Comparison of ENCODE assay signal across 7 cellular contexts in the genomic region with DNA sequence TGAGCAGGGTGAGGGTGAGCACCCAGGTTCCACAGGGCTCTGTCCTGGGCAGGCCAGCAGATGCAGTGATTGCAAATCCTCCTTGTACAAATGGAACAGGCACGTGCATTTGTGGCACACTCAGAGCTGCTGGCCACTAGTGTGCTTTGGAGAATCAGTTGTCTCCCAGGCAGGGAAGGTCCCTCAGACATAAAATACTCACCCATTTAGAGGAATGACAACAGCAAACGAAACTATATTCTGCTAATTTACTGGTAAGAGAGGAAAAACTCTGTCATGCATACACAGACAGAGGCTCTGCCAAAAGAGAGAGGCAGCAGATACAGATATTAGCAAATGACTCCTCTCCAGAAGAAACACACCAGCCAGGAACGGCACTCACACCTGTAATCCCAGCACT.
DNase-seq lines count a peak whose midpoint lies in the region; ATAC-seq, FAIRE-seq and TF ChIP-seq lines count a peak whose summit lies in the region.
"Not testable (repeated sequence)": the region's sequence is repeated elsewhere in the genome, so short reads cannot be mapped to it uniquely, and the experiment has no call there.

No MANE protein-coding gene starts in this region.

- H3K27ac Mint-ChIP-seq in activated CD8-positive, alpha-beta memory T cell treated with anti-CD3 and anti-CD28 coated beads, Interleukin-2, amount 10 ng/mL, durations not matched to agents 7 days and 5 days: not testable (repeated sequence)
- H3K27ac Mint-ChIP-seq in activated T-helper 17 cell treated with anti-CD3 and anti-CD28 coated beads, Interleukin-2, amount 50 U/mL, for 72 hours: peak overlapping the region; percentile 96
- H3K27ac Mint-ChIP-seq in activated naive CD4-positive, alpha-beta T cell treated with anti-CD3 and anti-CD28 coated beads, Interleukin-2, amount 50 U/mL, for 24 hours: peak overlapping the region; percentile 98
- H3K27ac Mint-ChIP-seq in stimulated activated naive B cell treated with anti-CD40 and anti-IgM and Interleukin-4, amounts not matched to agents 10 μg/mL and 1 μg/mL and 100 μg/mL, for 72 hours: peak overlapping the region; percentile 66

- not testable (repeated sequence) for H3K9me3 Mint-ChIP-seq in activated CD8-positive, alpha-beta memory T cell treated with anti-CD3 and anti-CD28 coated beads, Interleukin-2, amount 10 ng/mL, durations not matched to agents 7 days and 5 days (ENCODE audit: low read depth); activated T-helper 17 cell treated with anti-CD3 and anti-CD28 coated beads, Interleukin-2, amount 50 U/mL, for 72 hours; activated naive CD4-positive, alpha-beta T cell treated with anti-CD3 and anti-CD28 coated beads, Interleukin-2, amount 50 U/mL, for 24 hours; stimulated activated naive B cell treated with anti-CD40 and anti-IgM and Interleukin-4, amounts not matched to agents 10 μg/mL and 1 μg/mL and 100 μg/mL, for 72 hours

- RAD21 ChIA-PET in GM12878 (lab: Charles Lee; ENCODE audit: unreplicated experiment): not testable (repeated sequence)

- not testable (repeated sequence) for H3K36me3 Mint-ChIP-seq in activated CD8-positive, alpha-beta memory T cell treated with anti-CD3 and anti-CD28 coated beads, Interleukin-2, amount 10 ng/mL, durations not matched to agents 7 days and 5 days; activated T-helper 17 cell treated with anti-CD3 and anti-CD28 coated beads, Interleukin-2, amount 50 U/mL, for 72 hours (ENCODE audit: low read depth); activated naive CD4-positive, alpha-beta T cell treated with anti-CD3 and anti-CD28 coated beads, Interleukin-2, amount 50 U/mL, for 24 hours; stimulated activated naive B cell treated with anti-CD40 and anti-IgM and Interleukin-4, amounts not matched to agents 10 μg/mL and 1 μg/mL and 100 μg/mL, for 72 hours

- not testable (repeated sequence) for H3K27me3 Mint-ChIP-seq in activated CD8-positive, alpha-beta memory T cell treated with anti-CD3 and anti-CD28 coated beads, Interleukin-2, amount 10 ng/mL, durations not matched to agents 7 days and 5 days; activated T-helper 17 cell treated with anti-CD3 and anti-CD28 coated beads, Interleukin-2, amount 50 U/mL, for 72 hours; activated naive CD4-positive, alpha-beta T cell treated with anti-CD3 and anti-CD28 coated beads, Interleukin-2, amount 50 U/mL, for 24 hours; stimulated activated naive B cell treated with anti-CD40 and anti-IgM and Interleukin-4, amounts not matched to agents 10 μg/mL and 1 μg/mL and 100 μg/mL, for 72 hours

- H3K4me2 ChIP-seq in GM12878 (ENCODE audit: control insufficient read depth, insufficient read depth): not testable (repeated sequence)

- 21% methylated on average over 2 of the region's 3 CpGs for WGBS in GM12878 (ENCODE audit: insufficient coverage, insufficient replicate concordance, low lambda C conversion rate, missing lambda C conversion rate)

- not testable (repeated sequence) for H3K36me3 ChIP-seq in GM12878 (ENCODE audit: control insufficient read depth in 2 of 2, insufficient read depth in 2 of 2, low read length in 1 of 2)

- intact Hi-C loops in GM12878 (cut with micrococcal nuclease; ENCODE audit: unreplicated experiment): not testable (repeated sequence)

- not testable (repeated sequence) for H4K20me1 ChIP-seq in GM12878 (ENCODE audit: control insufficient read depth, insufficient read depth)

- TF ChIP-seq CTCF in GM12878 (IDR thresholded peaks at IDR 0.05 in 2 of 3, conservative IDR thresholded peaks at IDR 0.05 in 1 of 3; ENCODE audit: control insufficient read depth in 2 of 3, extremely low read depth in 1 of 3, insufficient read depth in 1 of 3, low read depth in 3 of 3, low read length in 3 of 3): not testable (repeated sequence)

- H3K27me3 ChIP-seq in GM12878 (replicated peaks in 1 of 2; ENCODE audit: control insufficient read depth in 2 of 2, insufficient read depth in 2 of 2, low read length in 1 of 2): not testable (repeated sequence)

- H3K9me3 ChIP-seq in GM12878 (replicated peaks; ENCODE audit: control insufficient read depth, insufficient read depth, low read length): not testable (repeated sequence)

- H2AFZ ChIP-seq in GM12878 (ENCODE audit: control insufficient read depth, low read depth, low read length): not testable (repeated sequence)

- TF ChIP-seq POLR2A in GM12878 (IDR thresholded peaks at IDR 0.05; ENCODE audit: low read depth, low read length): not testable (repeated sequence)

- not testable (repeated sequence) for BruUV-seq in GM12878 (replicated peaks; lab: Mats Ljungman, UMichigan)

- not testable (repeated sequence) for H3K9ac ChIP-seq in GM12878 (ENCODE audit: control insufficient read depth, insufficient read depth, low read length)

- CTCF ChIA-PET in activated CD8-positive, alpha-beta memory T cell treated with anti-CD3 and anti-CD28 coated beads, Interleukin-2, amount 10 ng/mL, durations not matched to agents 7 days and 5 days (lab: Charles Lee); GM12878 (lab: Yijun Ruan, JAX): not testable (repeated sequence)

- in situ Hi-C loops in GM12878 (cut with MboI): not testable (repeated sequence)

- H3K4me1 Mint-ChIP-seq in activated CD8-positive, alpha-beta memory T cell treated with anti-CD3 and anti-CD28 coated beads, Interleukin-2, amount 10 ng/mL, durations not matched to agents 7 days and 5 days: peaks cover 17% of the 10 kb centered on the region
- not testable (repeated sequence) for H3K4me1 Mint-ChIP-seq in activated T-helper 17 cell treated with anti-CD3 and anti-CD28 coated beads, Interleukin-2, amount 50 U/mL, for 72 hours; stimulated activated naive B cell treated with anti-CD40 and anti-IgM and Interleukin-4, amounts not matched to agents 10 μg/mL and 1 μg/mL and 100 μg/mL, for 72 hours
- H3K4me1 Mint-ChIP-seq in activated naive CD4-positive, alpha-beta T cell treated with anti-CD3 and anti-CD28 coated beads, Interleukin-2, amount 50 U/mL, for 24 hours: peaks cover 19% of the 10 kb centered on the region

- ATAC-seq in HG02588 (IDR thresholded peaks at IDR 0.05; ENCODE audit: unreplicated experiment) (peak; percentile 46), GM12878 (peak; percentile 46)
- ATAC-seq in activated CD4-positive, CD25-positive, alpha-beta regulatory T cell treated with anti-CD3 and anti-CD28 coated beads, Interleukin-2, amount 50 U/mL, for 24 hours: peak; percentile 33 to 42
- ATAC-seq in activated CD8-positive, alpha-beta memory T cell treated with anti-CD3 and anti-CD28 coated beads, Interleukin-2, amount 10 ng/mL, durations not matched to agents 7 days and 5 days: peak; percentile 32
- peak; percentile 45 for ATAC-seq in activated T-helper 17 cell treated with anti-CD3 and anti-CD28 coated beads, Interleukin-2, amount 50 U/mL, for 72 hours (replicated peaks)
- ATAC-seq in stimulated activated naive B cell treated with anti-CD40 and anti-IgM and Interleukin-4, amounts not matched to agents 10 μg/mL and 1 μg/mL and 100 μg/mL, for 72 hours (replicated peaks): peak in 1 of 2 donors; percentile 9

- H3K4me3 ChIP-seq in GM12878: not testable (repeated sequence)

- not testable (repeated sequence) for H3K4me3 Mint-ChIP-seq in activated CD8-positive, alpha-beta memory T cell treated with anti-CD3 and anti-CD28 coated beads, Interleukin-2, amount 10 ng/mL, durations not matched to agents 7 days and 5 days; stimulated activated naive B cell treated with anti-CD40 and anti-IgM and Interleukin-4, amounts not matched to agents 10 μg/mL and 1 μg/mL and 100 μg/mL, for 72 hours
- peak overlapping the region; percentile 76 for H3K4me3 Mint-ChIP-seq in activated T-helper 17 cell treated with anti-CD3 and anti-CD28 coated beads, Interleukin-2, amount 50 U/mL, for 72 hours
- peak overlapping the region; percentile 68 for H3K4me3 Mint-ChIP-seq in activated naive CD4-positive, alpha-beta T cell treated with anti-CD3 and anti-CD28 coated beads, Interleukin-2, amount 50 U/mL, for 24 hours

- not testable (repeated sequence) for FAIRE-seq in GM12878 (lab: Jason Lieb, UNC)

- H3K4me1 ChIP-seq in GM12878 (ENCODE audit: control insufficient read depth, insufficient read depth, low read length): not testable (repeated sequence)

- SMC1A ChIA-PET in GM12878 (lab: Charles Lee; ENCODE audit: uncharacterized antibody, unreplicated experiment): not testable (repeated sequence)

- not testable (repeated sequence) for H3K27ac ChIP-seq in GM12878 (ENCODE audit: control insufficient read depth, insufficient read depth)

- not testable (repeated sequence) for TF ChIP-seq RAD21 in GM12878 (IDR thresholded peaks at IDR 0.05; ENCODE audit: insufficient read depth, low read depth, low read length)

- DNase-seq in activated CD8-positive, alpha-beta memory T cell treated with anti-CD3 and anti-CD28 coated beads, Interleukin-2, amount 10 ng/mL, durations not matched to agents 7 days and 5 days; GM12878 (ENCODE audit: low read depth, low spot score); stimulated activated naive B cell treated with anti-CD40 and anti-IgM and Interleukin-4, amounts not matched to agents 10 μg/mL and 1 μg/mL and 100 μg/mL, for 72 hours: not testable (repeated sequence)

- not testable (repeated sequence) for TF ChIP-seq EP300 in GM12878 (IDR thresholded peaks at IDR 0.05; ENCODE audit: borderline replicate concordance in 1 of 2, control insufficient read depth in 1 of 2, low read depth in 2 of 2, low read length in 2 of 2)

- POLR2A ChIA-PET in GM12878 (lab: Charles Lee): not testable (repeated sequence)

- H3K79me2 ChIP-seq in GM12878 (ENCODE audit: control insufficient read depth, insufficient read depth, low read length): not testable (repeated sequence)
